ENCODE assay signal across 23 cellular contexts in genomic region chr11:116750070-116750718, GRCh38. TPM values are rescaled to one million over a fixed set of nuclear protein-coding genes. Genes with fewer than 3 reads are reported as not detected.
"Had no signal": no experiment of that assay in that cellular context is flagged by ENCODE, and none has a peak within 500 bp of the region (broad histone marks: within the 10 kb centered on the region; RNA-seq: fewer than 3 reads in every experiment).

No MANE protein-coding gene starts in this region.

- H3K4me3 ChIP-seq: esophagus muscularis mucosa, gastrocnemius medialis, heart right ventricle, pancreas, uterus had no signal

- H3K4me1 ChIP-seq: esophagus muscularis mucosa, gastrocnemius medialis, pancreas, uterus had no signal

- H3K36me3 ChIP-seq: uterus had no signal

- H3K4me1 Mint-ChIP-seq: mesothelial cell of epicardium, neural crest cell had no signal

- H3K27ac ChIP-seq: epithelial cell of prostate, esophagus muscularis mucosa, gastrocnemius medialis, heart right ventricle, pancreas, uterus had no signal

- H3K4me3 Mint-ChIP-seq: effector memory CD8-positive, alpha-beta T cell; mesothelial cell of epicardium; natural killer cell; neural crest cell; type B pancreatic cell had no signal

- H3K27me3 ChIP-seq: esophagus muscularis mucosa, gastrocnemius medialis, heart right ventricle, pancreas, uterus had no signal

- ATAC-seq: effector memory CD8-positive, alpha-beta T cell; gastrocnemius medialis; heart right ventricle; left lobe of liver; natural killer cell; pancreas; right cardiac atrium had no signal

- H3K27ac Mint-ChIP-seq: effector memory CD8-positive, alpha-beta T cell; mesothelial cell of epicardium; natural killer cell; progenitor cell of endocrine pancreas; type B pancreatic cell had no signal

- FAIRE-seq: islet of Langerhans, pancreas, small intestine had no signal

- H3K9me3 Mint-ChIP-seq: effector memory CD8-positive, alpha-beta T cell; mesothelial cell of epicardium; natural killer cell; neural crest cell; type B pancreatic cell had no signal

- DNase-seq: effector memory CD8-positive, alpha-beta T cell; gastrocnemius medialis; heart right ventricle; hypothalamus; natural killer cell; nucleus accumbens; pancreas; right cardiac atrium; small intestine; stimulated activated CD4-positive, alpha-beta T cell treated with anti-CD3 and anti-CD28 coated beads, Interleukin-12 subunit alpha, Interleukin-12 subunit beta, amount 100 ng/mL, for 4 hours; stimulated activated naive CD4-positive, alpha-beta T cell treated with Interleukin-2 at 50 U/mL for 16 hours; uterus had no signal

- H3K27me3 Mint-ChIP-seq: effector memory CD8-positive, alpha-beta T cell; progenitor cell of endocrine pancreas; type B pancreatic cell had no signal

- H3K9me3 ChIP-seq: esophagus muscularis mucosa, gastrocnemius medialis, heart right ventricle, pancreas, uterus had no signal

RNA-seq across cellular contexts. Expression of gene APOA5, which starts 41.5 kb away (rescaled TPM):
- total RNA-seq: esophagus muscularis mucosa, fibroblast of villous mesenchyme, heart right ventricle, lower leg skin, mesothelial cell of epicardium, myocyte, natural killer cell, neural crest cell, progenitor cell of endocrine pancreas, right cardiac atrium, uterus had no signal
- polyA plus RNA-seq: heart right ventricle, right cardiac atrium had no signal
